ENCODE assay signal across 17 cellular contexts in the genomic region with DNA sequence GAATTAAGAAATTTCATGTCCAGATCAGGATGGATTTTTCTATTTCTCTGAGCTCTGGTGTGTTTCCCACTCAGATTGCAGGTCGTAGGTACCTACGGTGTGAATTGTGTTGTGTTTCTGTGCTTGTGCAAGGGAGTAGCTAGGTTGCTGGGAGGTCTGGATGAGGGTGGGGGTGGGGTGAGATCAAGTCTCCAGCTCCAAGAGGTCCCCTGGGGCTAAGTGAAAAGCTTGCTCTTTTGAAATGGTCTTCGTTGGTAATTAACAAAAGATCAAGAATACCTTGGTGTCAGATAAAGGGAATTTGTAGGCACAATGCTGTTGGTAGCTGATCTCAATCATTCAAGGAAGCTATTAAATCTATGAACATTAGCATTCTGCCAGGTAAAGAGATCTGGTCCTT. TPM values are rescaled to one million over a fixed set of nuclear protein-coding genes. Genes with fewer than 3 reads are reported as not detected.
DNase-seq lines count a peak whose midpoint lies in the region; ATAC-seq and TF ChIP-seq lines count a peak whose summit lies in the region.
"Had no signal": no experiment of that assay in that cellular context is flagged by ENCODE, and none has a peak within 500 bp of the region (broad histone marks: within the 10 kb centered on the region; RNA-seq: fewer than 3 reads in every experiment).

No MANE protein-coding gene starts in this region.

- TF ChIP-seq CTCF in HFFc6 (IDR thresholded peaks at IDR 0.05) (no peak), dorsolateral prefrontal cortex (IDR thresholded peaks at IDR 0.05 in 54 of 56, conservative IDR thresholded peaks at IDR 0.05 in 2 of 56; ENCODE audit: low read depth in 1 of 56, partially characterized antibody in 56 of 56) (no peak), mesothelial cell of epicardium (IDR thresholded peaks at IDR 0.05; ENCODE audit: unreplicated experiment) (no peak), foreskin fibroblast (IDR thresholded peaks at IDR 0.05; ENCODE audit: low read depth, low read length) (no peak)

- H3K4me1 Mint-ChIP-seq in HFFc6 (ENCODE audit: low read depth) = peaks cover 70% of the 10 kb centered on the region
- peaks cover 37% of the 10 kb centered on the region for H3K4me1 Mint-ChIP-seq in mesothelial cell of epicardium

- H3K27me3 Mint-ChIP-seq in HFFc6 (ENCODE audit: insufficient read depth) (no peaks in the 10 kb centered on the region; the same call in 1 of the 2 replicates), mesothelial cell of epicardium (ENCODE audit: low read depth) (no peaks in the 10 kb centered on the region)

- H3K27me3 ChIP-seq in dorsolateral prefrontal cortex = peaks cover 0 to 79% (median 0%) of the 10 kb centered on the region in 45 donors
- H3K27me3 ChIP-seq: gastroesophageal sphincter, right lobe of liver had no signal

- intact Hi-C loops in dorsolateral prefrontal cortex (cut with DNase I) = no loop called here
- intact Hi-C loops in sciatic nerve (cut with DNase I) = no loop called here

- peak overlapping the region in 52 of 59 donors; percentile 19 to 71 (median 54) for H3K4me3 ChIP-seq in dorsolateral prefrontal cortex
- no peak overlapping the region for H3K4me3 ChIP-seq in foreskin fibroblast (ENCODE audit: low read depth in 1 of 2, low read length in 2 of 2)
- H3K4me3 ChIP-seq: right lobe of liver had no signal

- H3K36me3 Mint-ChIP-seq in HFFc6 (ENCODE audit: low read depth) (peaks cover 34% of the 10 kb centered on the region), mesothelial cell of epicardium (peaks cover 26% of the 10 kb centered on the region)
- H3K36me3 Mint-ChIP-seq: stimulated activated effector memory CD8-positive, alpha-beta T cell treated with anti-CD3 and anti-CD28 coated beads, Interleukin-12 subunit alpha, Interleukin-12 subunit beta, amount 100 ng/mL, for 72 hours had no signal

- H3K9me3 Mint-ChIP-seq in HFFc6 (no peaks in the 10 kb centered on the region), mesothelial cell of epicardium (no peaks in the 10 kb centered on the region)
- H3K9me3 Mint-ChIP-seq: activated naive CD4-positive, alpha-beta T cell treated with anti-CD3 and anti-CD28 coated beads for 36 hours; stimulated activated effector memory CD8-positive, alpha-beta T cell treated with anti-CD3 and anti-CD28 coated beads, Interleukin-12 subunit alpha, Interleukin-12 subunit beta, amount 100 ng/mL, for 72 hours had no signal

- DNase-seq in ELF-1 (ENCODE audit: low read depth, low spot score) (peak; percentile 71), HFFc6 (no peak), dorsolateral prefrontal cortex (no peak), mesothelial cell of epicardium (ENCODE audit: low spot score in 2 of 2, unreplicated experiment in 2 of 2) (no peak), foreskin fibroblast (no peak), sciatic nerve (ENCODE audit: low spot score) (no peak)
- DNase-seq: activated naive CD4-positive, alpha-beta T cell treated with anti-CD3 and anti-CD28 coated beads for 36 hours; kidney glomerular epithelial cell; right lobe of liver; stimulated activated CD4-positive, alpha-beta T cell treated with anti-CD3 and anti-CD28 coated beads, Interleukin-4, amount 100 ng/mL, for 4 hours; WERI-Rb-1 had no signal

- ATAC-seq in GM21360 (IDR thresholded peaks at IDR 0.05; ENCODE audit: unreplicated experiment) = no peak
- no peak for ATAC-seq in sciatic nerve
- ATAC-seq in HG03460 (IDR thresholded peaks at IDR 0.05; ENCODE audit: unreplicated experiment) = no peak
- ATAC-seq: right lobe of liver; stimulated activated effector memory CD8-positive, alpha-beta T cell treated with anti-CD3 and anti-CD28 coated beads, Interleukin-12 subunit alpha, Interleukin-12 subunit beta, amount 100 ng/mL, for 72 hours had no signal

- H3K27ac Mint-ChIP-seq in HFFc6 (peak overlapping the region; percentile 4; the same call in 1 of the 2 replicates), mesothelial cell of epicardium (peak overlapping the region; percentile 26)
- H3K27ac Mint-ChIP-seq: activated naive CD4-positive, alpha-beta T cell treated with anti-CD3 and anti-CD28 coated beads for 36 hours; stimulated activated effector memory CD8-positive, alpha-beta T cell treated with anti-CD3 and anti-CD28 coated beads, Interleukin-12 subunit alpha, Interleukin-12 subunit beta, amount 100 ng/mL, for 72 hours had no signal

- H3K27ac ChIP-seq in dorsolateral prefrontal cortex = peak overlapping the region in 38 of 59 donors; percentile 3 to 94 (median 68)
- H3K27ac ChIP-seq: C4-2B, right lobe of liver, WERI-Rb-1 had no signal

- H3K4me3 Mint-ChIP-seq in HFFc6 = no peak overlapping the region
- H3K4me3 Mint-ChIP-seq in mesothelial cell of epicardium = peak overlapping the region; percentile 74
- H3K4me3 Mint-ChIP-seq: activated naive CD4-positive, alpha-beta T cell treated with anti-CD3 and anti-CD28 coated beads for 36 hours had no signal

RNA-seq across cellular contexts. Expression of a gene that starts 1.0 kb away (rescaled TPM):
- 1 to 10 TPM in 1 of 6 experiments, under 1 TPM in 5; 0.34 to 1.4 (median 0.62) TPM for total RNA-seq in HFFc6 (2021; fragmentation: NEBNext Ultra II Directional; extraction: Animal tissue kit (Norgen Biotek cat#: 25700))
- 10 to 100 TPM in 118 of 120 experiments, 1 to 10 TPM in 2; 9.0 to 35.3 (median 19.4) TPM for total RNA-seq in dorsolateral prefrontal cortex
- 5.2 to 6.2 TPM (median 5.2 TPM) in 3 replicates for total RNA-seq in mesothelial cell of epicardium
- 4.5 TPM for total RNA-seq in sciatic nerve
- total RNA-seq: activated CD8-positive, alpha-beta memory T cell treated with anti-CD3 and anti-CD28 coated beads for 36 hours; activated naive CD4-positive, alpha-beta T cell treated with anti-CD3 and anti-CD28 coated beads for 36 hours had no signal

RNA-seq across cellular contexts. Expression of a gene that starts 5.0 kb away (rescaled TPM):
- total RNA-seq in HFFc6 (2021; fragmentation: NEBNext Ultra II Directional; extraction: Animal tissue kit (Norgen Biotek cat#: 25700)) = 1 to 10 TPM; 2.3 to 5.7 (median 2.7) TPM
- 10 to 100 TPM; 21.8 to 82.1 (median 50.7) TPM for total RNA-seq in dorsolateral prefrontal cortex
- 2.6 to 3.5 TPM (median 3.5 TPM) in 3 replicates for total RNA-seq in mesothelial cell of epicardium
- total RNA-seq in sciatic nerve = 3.8 TPM
- total RNA-seq: activated CD8-positive, alpha-beta memory T cell treated with anti-CD3 and anti-CD28 coated beads for 36 hours; activated naive CD4-positive, alpha-beta T cell treated with anti-CD3 and anti-CD28 coated beads for 36 hours had no signal

RNA-seq across cellular contexts. Expression of a gene that starts 8.1 kb away (rescaled TPM):
- total RNA-seq in HFFc6 (2021; fragmentation: NEBNext Ultra II Directional; extraction: Animal tissue kit (Norgen Biotek cat#: 25700)) = 100 to 1,000 TPM; 126 to 150 (median 132) TPM
- total RNA-seq in dorsolateral prefrontal cortex = 100 to 1,000 TPM in 119 of 120 experiments, 10 to 100 TPM in 1; 96.7 to 415 (median 161) TPM
- total RNA-seq in mesothelial cell of epicardium = 80.2 to 82.9 TPM (median 80.6 TPM) in 3 replicates
- 71.4 TPM for total RNA-seq in sciatic nerve

RNA-seq across cellular contexts. Expression of a gene that starts 53.5 kb away (rescaled TPM):
- 10 to 100 TPM in 4 of 6 experiments, 1 to 10 TPM in 2; 8.8 to 21.0 (median 18.9) TPM for total RNA-seq in HFFc6 (2021; fragmentation: NEBNext Ultra II Directional; extraction: Animal tissue kit (Norgen Biotek cat#: 25700))
- total RNA-seq in dorsolateral prefrontal cortex = 10 to 100 TPM in 113 of 120 experiments, 1 to 10 TPM in 7; 8.0 to 37.5 (median 15.4) TPM
- 4.1 to 5.2 TPM (median 4.5 TPM) in 3 replicates for total RNA-seq in mesothelial cell of epicardium
- total RNA-seq in sciatic nerve = 12.1 TPM
- total RNA-seq: activated naive CD4-positive, alpha-beta T cell treated with anti-CD3 and anti-CD28 coated beads for 36 hours had no signal

Comparison
In these comparisons a context has a peak if more than half of its experiments do, and no peak if none do; other contexts are left out.
1. H3K4me3 ChIP-seq: peak in dorsolateral prefrontal cortex (52 of 59); none in foreskin fibroblast (0 of 2).